Comparison of ENCODE assay signal across 11 cellular contexts in genomic region chr16:74991593-74992403, GRCh38. TPM values are rescaled to one million over a fixed set of nuclear protein-coding genes. Genes with fewer than 3 reads are reported as not detected.
A peak's percentile ranks its signal among the peaks of the same experiment; 100 is the strongest.
DNase-seq lines count a peak whose midpoint lies in the region; ATAC-seq and TF ChIP-seq lines count a peak whose summit lies in the region.
"Had no signal": no experiment of that assay in that cellular context is flagged by ENCODE, and none has a peak within 500 bp of the region (broad histone marks: within the 10 kb centered on the region; RNA-seq: fewer than 3 reads in every experiment).

No MANE protein-coding gene starts in this region.

- 77 to 98% methylated on average over 5 to 13 of the region's 13 CpGs for WGBS in endodermal cell (ENCODE audit: insufficient coverage in 1 of 2, insufficient read length in 1 of 2), 2 experiments

- peaks cover 19% of the 10 kb centered on the region; the same call in 1 of the 2 replicates for H3K27me3 ChIP-seq in OCI-LY3 (ENCODE audit: low read depth, low read length)
- no peaks in the 10 kb centered on the region for H3K27me3 ChIP-seq in endodermal cell (ENCODE audit: control insufficient read depth, insufficient read depth, low read length, poor library complexity, severe bottlenecking)
- H3K27me3 ChIP-seq in ascending aorta, result no peaks in the 10 kb centered on the region
- H3K27me3 ChIP-seq: brain microvascular endothelial cell, esophagus muscularis mucosa had no signal

- ATAC-seq in HG03571 (IDR thresholded peaks at IDR 0.05; ENCODE audit: unreplicated experiment) (no peak), GM18861 (IDR thresholded peaks at IDR 0.05; ENCODE audit: unreplicated experiment) (no peak)

- no peak overlapping the region for H3K4me3 Mint-ChIP-seq in endodermal cell
- H3K4me3 Mint-ChIP-seq in mesothelial cell of epicardium, result no peak overlapping the region
- no peak overlapping the region for H3K4me3 Mint-ChIP-seq in activated CD4-positive, alpha-beta T cell treated with anti-CD3 and anti-CD28 coated beads, Interleukin-2, amount 10 ng/mL, durations not matched to agents 7 days and 5 days
- H3K4me3 Mint-ChIP-seq: activated T-cell treated with anti-CD3 and anti-CD28 coated beads, Interleukin-2, amount 50 U/mL, for 24 hours had no signal

- H3K9me3 ChIP-seq in OCI-LY3 (ENCODE audit: insufficient read depth, low read length) (no peaks in the 10 kb centered on the region), endodermal cell (ENCODE audit: control insufficient read depth, low read length) (no peaks in the 10 kb centered on the region), ascending aorta (no peaks in the 10 kb centered on the region)
- H3K9me3 ChIP-seq: esophagus muscularis mucosa had no signal

- H3K79me2 ChIP-seq in OCI-LY3 (ENCODE audit: low read length), result no peaks in the 10 kb centered on the region

- H3K36me3 ChIP-seq in OCI-LY3 (replicated peaks; ENCODE audit: low read depth, low read length) (no peaks in the 10 kb centered on the region), endodermal cell (ENCODE audit: control insufficient read depth, insufficient read depth, low read length) (no peaks in the 10 kb centered on the region), ascending aorta (no peaks in the 10 kb centered on the region)
- H3K36me3 ChIP-seq: brain microvascular endothelial cell, esophagus muscularis mucosa had no signal

- no peaks in the 10 kb centered on the region for H3K27me3 Mint-ChIP-seq in endodermal cell (ENCODE audit: insufficient read depth)
- H3K27me3 Mint-ChIP-seq in mesothelial cell of epicardium (ENCODE audit: low read depth), result no peaks in the 10 kb centered on the region
- peaks cover 17% of the 10 kb centered on the region for H3K27me3 Mint-ChIP-seq in activated CD4-positive, alpha-beta T cell treated with anti-CD3 and anti-CD28 coated beads, Interleukin-2, amount 10 ng/mL, durations not matched to agents 7 days and 5 days
- H3K27me3 Mint-ChIP-seq: activated T-cell treated with anti-CD3 and anti-CD28 coated beads, Interleukin-2, amount 50 U/mL, for 24 hours had no signal

- CTCF ChIA-PET in activated CD4-positive, alpha-beta T cell treated with anti-CD3 and anti-CD28 coated beads, Interleukin-2, amount 10 ng/mL, durations not matched to agents 7 days and 5 days (lab: Charles Lee), result interaction anchor here (0.6 to 2.5 kb wide), 2 partner anchors 120 to 366 kb away, joined by 3 to 12 read pairs; no protein-coding TSS in a partner anchor

- no peak overlapping the region for H3K4me2 ChIP-seq in OCI-LY3 (ENCODE audit: low read length)

- H3K27ac ChIP-seq in OCI-LY3 (ENCODE audit: low read length), result no peak overlapping the region
- no peak overlapping the region for H3K27ac ChIP-seq in endodermal cell (ENCODE audit: low read depth, low read length)
- H3K27ac ChIP-seq in temporal lobe (ENCODE audit: low read depth, low read length), result peak overlapping the region; percentile 55
- H3K27ac ChIP-seq in ascending aorta, result no peak overlapping the region
- H3K27ac ChIP-seq: brain microvascular endothelial cell had no signal

- H3K36me3 Mint-ChIP-seq in endodermal cell (ENCODE audit: low read depth) (no peaks in the 10 kb centered on the region), mesothelial cell of epicardium (no peaks in the 10 kb centered on the region)
- no peaks in the 10 kb centered on the region for H3K36me3 Mint-ChIP-seq in activated CD4-positive, alpha-beta T cell treated with anti-CD3 and anti-CD28 coated beads, Interleukin-2, amount 10 ng/mL, durations not matched to agents 7 days and 5 days (ENCODE audit: low read depth)

- H2AFZ ChIP-seq in OCI-LY3 (ENCODE audit: low read depth, low read length), result peak overlapping the region; percentile 11; the same call in 1 of the 2 replicates

- H3K27ac Mint-ChIP-seq in endodermal cell (peak overlapping the region; percentile 71), mesothelial cell of epicardium (peak overlapping the region; percentile 72)
- H3K27ac Mint-ChIP-seq in activated CD4-positive, alpha-beta T cell treated with anti-CD3 and anti-CD28 coated beads, Interleukin-2, amount 10 ng/mL, durations not matched to agents 7 days and 5 days, result no peak overlapping the region
- H3K27ac Mint-ChIP-seq: activated T-cell treated with anti-CD3 and anti-CD28 coated beads, Interleukin-2, amount 50 U/mL, for 24 hours had no signal

- H3K9me3 Mint-ChIP-seq in endodermal cell, result no peaks in the 10 kb centered on the region
- no peaks in the 10 kb centered on the region for H3K9me3 Mint-ChIP-seq in mesothelial cell of epicardium
- no peaks in the 10 kb centered on the region for H3K9me3 Mint-ChIP-seq in activated CD4-positive, alpha-beta T cell treated with anti-CD3 and anti-CD28 coated beads, Interleukin-2, amount 10 ng/mL, durations not matched to agents 7 days and 5 days
- H3K9me3 Mint-ChIP-seq: activated T-cell treated with anti-CD3 and anti-CD28 coated beads, Interleukin-2, amount 50 U/mL, for 24 hours had no signal

- POLR2A ChIA-PET in activated CD4-positive, alpha-beta T cell treated with anti-CD3 and anti-CD28 coated beads, Interleukin-2, amount 10 ng/mL, durations not matched to agents 7 days and 5 days (lab: Charles Lee), result no interaction called here

- peaks cover 12% of the 10 kb centered on the region for H3K4me1 Mint-ChIP-seq in endodermal cell
- peaks cover 6% of the 10 kb centered on the region for H3K4me1 Mint-ChIP-seq in mesothelial cell of epicardium
- no peaks in the 10 kb centered on the region for H3K4me1 Mint-ChIP-seq in activated CD4-positive, alpha-beta T cell treated with anti-CD3 and anti-CD28 coated beads, Interleukin-2, amount 10 ng/mL, durations not matched to agents 7 days and 5 days

- H3K4me3 ChIP-seq in OCI-LY3 (ENCODE audit: low read length), result no peak overlapping the region
- no peak overlapping the region for H3K4me3 ChIP-seq in endodermal cell (ENCODE audit: low read length)
- no peak overlapping the region for H3K4me3 ChIP-seq in ascending aorta
- H3K4me3 ChIP-seq: esophagus muscularis mucosa had no signal

- DNase-seq in endodermal cell (no peak), mesothelial cell of epicardium (ENCODE audit: low spot score in 2 of 2, unreplicated experiment in 2 of 2) (no peak), ascending aorta (ENCODE audit: low spot score in 2 of 2) (no peak)
- no peak for DNase-seq in activated CD4-positive, alpha-beta T cell treated with anti-CD3 and anti-CD28 coated beads, Interleukin-2, amount 10 ng/mL, durations not matched to agents 7 days and 5 days
- DNase-seq: activated T-cell treated with anti-CD3 and anti-CD28 coated beads, Interleukin-2, amount 50 U/mL, for 24 hours; brain microvascular endothelial cell had no signal

- no peaks in the 10 kb centered on the region for H4K20me1 ChIP-seq in OCI-LY3 (ENCODE audit: insufficient read depth, low read length)

- no peak overlapping the region for H3K9ac ChIP-seq in OCI-LY3 (ENCODE audit: low read length)
- no peak overlapping the region for H3K9ac ChIP-seq in endodermal cell (ENCODE audit: extremely low read depth, low read length, poor library complexity, severe bottlenecking)

- TF ChIP-seq CTCF in OCI-LY3 (IDR thresholded peaks at IDR 0.05; ENCODE audit: low read depth, low read length) (no peak), endodermal cell (conservative IDR thresholded peaks at IDR 0.05) (no peak), mesothelial cell of epicardium (IDR thresholded peaks at IDR 0.05; ENCODE audit: unreplicated experiment) (no peak), ascending aorta (IDR thresholded peaks at IDR 0.05) (no peak)

- intact Hi-C loops in ascending aorta (cut with DNase I), result no loop called here

- H3K4me1 ChIP-seq in OCI-LY3 (ENCODE audit: low read length) (no peaks in the 10 kb centered on the region), endodermal cell (ENCODE audit: control insufficient read depth, insufficient read depth, low read length) (peaks cover 4% of the 10 kb centered on the region), ascending aorta (no peaks in the 10 kb centered on the region)
- H3K4me1 ChIP-seq: esophagus muscularis mucosa had no signal

RNA-seq across cellular contexts. Expression of gene WDR59, which starts 6.9 kb away (rescaled TPM):
- total RNA-seq in endodermal cell (100 to 1,000 TPM; 105 to 110 TPM), mesothelial cell of epicardium (115 to 134 TPM (median 127 TPM) in 3 replicates), temporal lobe (21.9 TPM), ascending aorta (22.0 TPM)
- polyA plus RNA-seq in endodermal cell (2013, experiment 1 of 2), result 61.5 TPM
- polyA plus RNA-seq in endodermal cell (2013, experiment 2 of 2), result 53.0 TPM
- 10 to 100 TPM; 65.8 TPM for total RNA-seq in activated CD4-positive, alpha-beta T cell treated with anti-CD3 and anti-CD28 coated beads, Interleukin-2, amount 10 ng/mL, durations not matched to agents 7 days and 5 days

RNA-seq across cellular contexts. Expression of gene ZNRF1, which starts 7.0 kb away (rescaled TPM):
- 10 to 100 TPM; 44.9 to 46.1 TPM for total RNA-seq in endodermal cell
- 35.0 TPM for polyA plus RNA-seq in endodermal cell (2013, experiment 1 of 2)
- 35.1 TPM for polyA plus RNA-seq in endodermal cell (2013, experiment 2 of 2)
- 52.9 to 55.0 TPM (median 53.1 TPM) in 3 replicates for total RNA-seq in mesothelial cell of epicardium
- total RNA-seq in temporal lobe, result 24.3 TPM
- total RNA-seq in ascending aorta, result 53.7 TPM
- 10 to 100 TPM; 16.1 to 16.3 TPM for total RNA-seq in activated CD4-positive, alpha-beta T cell treated with anti-CD3 and anti-CD28 coated beads, Interleukin-2, amount 10 ng/mL, durations not matched to agents 7 days and 5 days
